Comparison of ENCODE assay signal across 8 cellular contexts in genomic region chr9:36191696-36192095, GRCh38. TPM values are rescaled to one million over a fixed set of nuclear protein-coding genes. Genes with fewer than 3 reads are reported as not detected.
DNase-seq lines count a peak whose midpoint lies in the region; ATAC-seq, FAIRE-seq and TF ChIP-seq lines count a peak whose summit lies in the region.

No MANE protein-coding gene starts in this region.

- H3K4me2 ChIP-seq in KMS-11, result peak overlapping the region; percentile 100

- H3K9ac ChIP-seq in KMS-11, result peak overlapping the region; percentile 83

- H3K36me3 ChIP-seq in KMS-11 (ENCODE audit: insufficient read depth), result no peaks in the 10 kb centered on the region; the same call in 1 of the 2 replicates
- no peaks in the 10 kb centered on the region for H3K36me3 ChIP-seq in bronchial epithelial cell (ENCODE audit: control insufficient read depth, insufficient read depth, low read length)
- no peaks in the 10 kb centered on the region for H3K36me3 ChIP-seq in muscle layer of duodenum (ENCODE audit: control insufficient read depth in 1 of 2, insufficient read depth in 2 of 2, low read length in 2 of 2)

- no peaks in the 10 kb centered on the region for H3K9me3 ChIP-seq in muscle layer of duodenum (ENCODE audit: control insufficient read depth in 1 of 2, low read length in 2 of 2)

- no peak for TF ChIP-seq CTCF in AG10803 (conservative IDR thresholded peaks at IDR 0.05; ENCODE audit: low read length)
- no peak for TF ChIP-seq CTCF in KMS-11 (conservative IDR thresholded peaks at IDR 0.05; ENCODE audit: low read depth, low read length)
- no peak for TF ChIP-seq CTCF in bronchial epithelial cell (IDR thresholded peaks at IDR 0.05; ENCODE audit: insufficient read depth, low read length, severe bottlenecking)

- H3K27ac ChIP-seq in KMS-11 (peak overlapping the region; percentile 73), muscle layer of duodenum (ENCODE audit: low read length) (peak overlapping the region; percentile 93)

- H3K27me3 ChIP-seq in KMS-11 (ENCODE audit: insufficient read depth, low read depth) (no peaks in the 10 kb centered on the region), bronchial epithelial cell (ENCODE audit: control insufficient read depth, insufficient read depth, low read length) (no peaks in the 10 kb centered on the region), muscle layer of duodenum (ENCODE audit: low read depth, low read length) (no peaks in the 10 kb centered on the region)

- H3K4me3 ChIP-seq in AG10803 (ENCODE audit: low read length) (peak overlapping the region; percentile 94), KMS-11 (IDR thresholded peaks at IDR 0.05; ENCODE audit: insufficient read depth, low read depth, low read length) (no peak overlapping the region), bronchial epithelial cell (ENCODE audit: low read depth, low read length) (peak overlapping the region; percentile 91), muscle layer of duodenum (ENCODE audit: low read depth in 1 of 2, low read length in 2 of 2) (peak overlapping the region; percentile 84 to 95)

- H3K79me2 ChIP-seq in KMS-11 (ENCODE audit: insufficient read depth, low read depth), result peaks cover 60% of the 10 kb centered on the region

- DNase-seq in AG10803 (ENCODE audit: low read depth) (no peak), bronchial epithelial cell (ENCODE audit: low read depth) (no peak), GDM1 (lab: John Stamatoyannopoulos, UW) (no peak), NCI-H2227 treated with DMSO at 0.1 percent for 48 hours (lab: John Stamatoyannopoulos, UW) (no peak), MV-4-11 (lab: John Stamatoyannopoulos, UW) (no peak)

- H2AFZ ChIP-seq in KMS-11 (ENCODE audit: low read depth), result peak overlapping the region; percentile 80

- H4K20me1 ChIP-seq in KMS-11 (ENCODE audit: insufficient read depth), result peaks cover 31% of the 10 kb centered on the region

- peaks cover 52% of the 10 kb centered on the region for H3K4me1 ChIP-seq in KMS-11 (ENCODE audit: low read depth, poor library complexity, severe bottlenecking)
- peaks cover 23 to 41% of the 10 kb centered on the region in 2 donors for H3K4me1 ChIP-seq in muscle layer of duodenum (ENCODE audit: control insufficient read depth in 1 of 2, insufficient read depth in 2 of 2, low read length in 2 of 2)

- ATAC-seq in HG02642 (IDR thresholded peaks at IDR 0.05; ENCODE audit: poor library complexity, unreplicated experiment), result no peak

- FAIRE-seq in bronchial epithelial cell (lab: Jason Lieb, UNC), result no peak

RNA-seq across cellular contexts. Expression of gene CLTA, which starts 1.0 kb away (rescaled TPM):
- 294 and 335 TPM in 2 replicates for total RNA-seq in bronchial epithelial cell

RNA-seq across cellular contexts. Expression of gene CCIN, which starts 22.5 kb away (rescaled TPM):
- not detected in 2 replicates for total RNA-seq in bronchial epithelial cell

RNA-seq across cellular contexts. Expression of gene GLIPR2, which starts 55.2 kb away (rescaled TPM):
- 0.26 and 1.8 TPM in 2 replicates for total RNA-seq in bronchial epithelial cell
